4 cellular contexts compared by ENCODE assay signal in the genomic region with DNA sequence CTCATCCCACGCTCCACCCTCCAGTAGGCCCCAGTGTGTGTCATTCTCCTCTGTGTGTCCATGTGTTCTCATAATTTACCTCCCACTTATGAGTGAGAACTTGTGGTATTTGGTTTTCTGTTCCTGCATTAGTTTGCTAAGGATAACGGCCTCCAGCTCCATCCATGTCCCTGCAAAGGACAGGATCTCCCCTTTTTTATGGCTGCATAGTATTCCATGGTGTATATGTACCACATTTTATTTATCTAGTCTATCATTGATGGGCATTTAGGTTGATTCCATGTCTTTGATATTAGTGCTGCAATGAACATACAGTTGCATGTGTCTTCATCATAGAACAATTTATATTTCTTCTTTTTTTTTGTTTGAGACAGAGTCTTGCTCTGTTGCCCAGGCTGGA. TPM values are rescaled to one million over a fixed set of nuclear protein-coding genes. Genes with fewer than 3 reads are reported as not detected.
"Had no signal": no experiment of that assay in that cellular context is flagged by ENCODE, and none has a peak within 500 bp of the region (broad histone marks: within the 10 kb centered on the region; RNA-seq: fewer than 3 reads in every experiment).

No MANE protein-coding gene starts in this region.

RNA-seq across cellular contexts. Expression of a gene that starts 24.1 kb away (rescaled TPM):
- total RNA-seq: LHCN-M2, M059J, MCF 10A, NCI-H460 had no signal
